18 cellular contexts compared by ENCODE assay signal in genomic region chr2:220959391-220959802, GRCh38.
DNase-seq lines count a peak whose midpoint lies in the region; ATAC-seq and TF ChIP-seq lines count a peak whose summit lies in the region.
"Had no signal": no experiment of that assay in that cellular context is flagged by ENCODE, and none has a peak within 500 bp of the region (broad histone marks: within the 10 kb centered on the region; RNA-seq: fewer than 3 reads in every experiment).

No MANE protein-coding gene starts in this region.

- no peak overlapping the region for H3K4me3 ChIP-seq in hepatocyte
- no peak overlapping the region for H3K4me3 ChIP-seq in H7 (ENCODE audit: insufficient read depth, low read depth, low read length)
- H3K4me3 ChIP-seq: testis had no signal

- H3K9me3 ChIP-seq in hepatocyte (ENCODE audit: low read depth) = no peaks in the 10 kb centered on the region
- H3K9me3 ChIP-seq: testis had no signal

- no peaks in the 10 kb centered on the region for H4K20me1 ChIP-seq in hepatocyte (ENCODE audit: insufficient read depth, poor library complexity, severe bottlenecking)

- 80% methylated on average over 1 of the region's 1 CpG for WGBS in hepatocyte (ENCODE audit: low lambda C conversion rate, missing lambda C conversion rate)

- no peaks in the 10 kb centered on the region for H3K9me2 ChIP-seq in hepatocyte (replicated peaks; ENCODE audit: insufficient read depth)

- H3K36me3 ChIP-seq in hepatocyte (replicated peaks; ENCODE audit: insufficient read depth, low read depth) = no peaks in the 10 kb centered on the region
- no peaks in the 10 kb centered on the region for H3K36me3 ChIP-seq in H7 (replicated peaks; ENCODE audit: control insufficient read depth, insufficient read depth, low read length)
- H3K36me3 ChIP-seq: brain microvascular endothelial cell had no signal

- no peaks in the 10 kb centered on the region for H3K4me1 ChIP-seq in hepatocyte (ENCODE audit: insufficient read depth)
- H3K4me1 ChIP-seq: parathyroid adenoma, testis had no signal

- H3K79me2 ChIP-seq in hepatocyte = no peaks in the 10 kb centered on the region
- H3K79me2 ChIP-seq: parathyroid adenoma had no signal

- no peak overlapping the region for H2AFZ ChIP-seq in hepatocyte
- H2AFZ ChIP-seq: parathyroid adenoma had no signal

- no peak for ATAC-seq in GM19455 (IDR thresholded peaks at IDR 0.05; ENCODE audit: unreplicated experiment)
- ATAC-seq: effector memory CD8-positive, alpha-beta T cell; WTC11 had no signal

- no peak overlapping the region for H3K4me2 ChIP-seq in hepatocyte

- H3K27ac ChIP-seq in VCaP (peak overlapping the region; percentile 34), hepatocyte (no peak overlapping the region)
- H3K27ac ChIP-seq: brain microvascular endothelial cell, parathyroid adenoma, testis had no signal

- no peak for TF ChIP-seq CTCF in VCaP (conservative IDR thresholded peaks at IDR 0.05)
- TF ChIP-seq CTCF in hepatocyte (IDR thresholded peaks at IDR 0.05; ENCODE audit: poor library complexity) = no peak

- DNase-seq in NCI-H1092 treated with DMSO at 0.1 percent for 48 hours (lab: John Stamatoyannopoulos, UW) = peak; percentile 90
- DNase-seq in hepatocyte (ENCODE audit: low spot score) = peak; percentile 7
- DNase-seq in stromal cell of bone marrow (ENCODE audit: low read depth) = peak; percentile 6
- DNase-seq in H7 = no peak
- DNase-seq in SK-N-DZ (ENCODE audit: low spot score) = no peak
- no peak for DNase-seq in NCI-H187 (lab: John Stamatoyannopoulos, UW)
- DNase-seq: activated naive CD4-positive, alpha-beta T cell; brain microvascular endothelial cell; effector memory CD8-positive, alpha-beta T cell; HFFc6; immature natural killer cell; Karpas-422; NCI-H1694 treated with DMSO at 0.1 percent for 48 hours; testis had no signal

- H3K27me3 ChIP-seq in hepatocyte (no peaks in the 10 kb centered on the region), H7 (ENCODE audit: control insufficient read depth, insufficient read depth, low read length) (no peaks in the 10 kb centered on the region)
- H3K27me3 ChIP-seq: brain microvascular endothelial cell, testis had no signal

Comparison
In these comparisons a context has a peak if more than half of its experiments do, and no peak if none do; other contexts are left out.
1. DNase-seq: peak in NCI-H1092 treated with DMSO at 0.1 percent for 48 hours (single experiment), hepatocyte (single experiment) and stromal cell of bone marrow (single experiment); none in H7 (single experiment), SK-N-DZ (single experiment) and NCI-H187 (0 of 2).